17 cellular contexts compared by ENCODE assay signal in the genomic region with DNA sequence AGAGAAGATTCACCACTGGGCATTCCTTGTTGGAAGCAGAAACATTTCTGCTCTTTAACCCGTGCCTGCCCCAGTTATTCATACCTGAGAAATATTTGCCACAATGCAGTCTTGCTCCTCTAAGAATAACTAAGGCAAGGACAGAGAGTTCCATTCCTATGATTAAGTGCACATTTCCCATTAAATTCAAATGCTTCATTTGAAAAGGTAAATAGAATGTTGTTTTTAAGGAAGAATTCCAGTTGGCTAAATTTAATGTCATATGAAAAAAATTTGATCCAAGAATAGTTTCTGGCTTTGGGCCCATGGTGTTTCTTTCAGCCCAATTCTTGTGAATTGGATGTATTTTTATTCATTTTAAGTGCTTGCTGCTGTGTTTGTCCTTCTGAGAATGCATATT.
DNase-seq lines count a peak whose midpoint lies in the region; ATAC-seq and TF ChIP-seq lines count a peak whose summit lies in the region.
"Had no signal": no experiment of that assay in that cellular context is flagged by ENCODE, and none has a peak within 500 bp of the region (broad histone marks: within the 10 kb centered on the region; RNA-seq: fewer than 3 reads in every experiment).

No MANE protein-coding gene starts in this region.

- H3K36me3 ChIP-seq in mesenchymal stem cell (ENCODE audit: control insufficient read depth in 1 of 2, insufficient read depth in 2 of 2, low read depth in 1 of 2, low read length in 2 of 2) (no peaks in the 10 kb centered on the region), aorta (ENCODE audit: control insufficient read depth in 1 of 2, insufficient read depth in 2 of 2, low read length in 1 of 2) (peaks cover 0 to 1% of the 10 kb centered on the region in 2 donors), Caco-2 (ENCODE audit: control insufficient read depth, insufficient read depth, low read length) (no peaks in the 10 kb centered on the region)
- H3K36me3 ChIP-seq: colonic mucosa, right atrium auricular region had no signal

- no peak overlapping the region for H3K27ac Mint-ChIP-seq in Caco-2 (ENCODE audit: unreplicated experiment)
- H3K27ac Mint-ChIP-seq: activated naive CD4-positive, alpha-beta T cell treated with anti-CD3 and anti-CD28 coated beads for 36 hours; naive B cell; stimulated activated naive CD8-positive, alpha-beta T cell treated with anti-CD3 and anti-CD28 coated beads, Interleukin-15, Interleukin-2, amounts not matched to agents 100 ng/mL and 50 ng/mL, for 24 hours had no signal

- DNase-seq in M059J (ENCODE audit: low read depth): peak; percentile 83
- peak; percentile 54 to 68 for DNase-seq in cardiac fibroblast (ENCODE audit: low read depth in 2 of 2)
- DNase-seq in mesenchymal stem cell: no peak
- DNase-seq in aorta: no peak
- no peak for DNase-seq in hepatic stellate cell (ENCODE audit: low spot score)
- DNase-seq in mesenteric fat pad (ENCODE audit: low spot score): no peak
- no peak for DNase-seq in Caco-2
- DNase-seq: activated naive CD4-positive, alpha-beta T cell treated with anti-CD3 and anti-CD28 coated beads for 36 hours; CD8-positive, alpha-beta memory T cell; colonic mucosa; KG1; naive B cell; NCI-H1930; NCI-H748 treated with DMSO at 0.1 percent for 48 hours; SHP77 had no signal

- H3K14ac ChIP-seq in mesenchymal stem cell (ENCODE audit: low read length in 2 of 2): no peak overlapping the region

- H2BK15ac ChIP-seq in mesenchymal stem cell (ENCODE audit: low read depth, poor library complexity, severe bottlenecking): no peak overlapping the region

- H3K4me1 ChIP-seq in mesenchymal stem cell (ENCODE audit: control insufficient read depth, insufficient read depth, low read depth, low read length): no peaks in the 10 kb centered on the region
- H3K4me1 ChIP-seq in aorta (ENCODE audit: control insufficient read depth in 1 of 2, insufficient read depth in 2 of 2, low read length in 2 of 2): peaks cover 3 to 16% of the 10 kb centered on the region in 2 donors
- H3K4me1 ChIP-seq in Caco-2: no peaks in the 10 kb centered on the region
- H3K4me1 ChIP-seq: colonic mucosa had no signal

- no peak overlapping the region for H2AK5ac ChIP-seq in mesenchymal stem cell (ENCODE audit: low read length, severe bottlenecking)

- no peak overlapping the region for H3K9ac ChIP-seq in mesenchymal stem cell (ENCODE audit: low read length)

- CTCF ChIA-PET in Caco-2 (lab: Charles Lee): no interaction called here

- H2AFZ ChIP-seq in mesenchymal stem cell (ENCODE audit: low read depth, low read length): no peak overlapping the region

- H3K4me3 ChIP-seq in cardiac fibroblast (replicated peaks in 1 of 2; ENCODE audit: low read depth in 2 of 2, low read length in 2 of 2) (no peak overlapping the region), mesenchymal stem cell (ENCODE audit: insufficient read depth in 1 of 2, low read depth in 1 of 2, low read length in 2 of 2) (no peak overlapping the region), aorta (ENCODE audit: low read length in 2 of 2) (no peak overlapping the region), Caco-2 (ENCODE audit: low read depth, low read length) (no peak overlapping the region)
- H3K4me3 ChIP-seq: colonic mucosa, right atrium auricular region had no signal

- no peak overlapping the region for H4K8ac ChIP-seq in mesenchymal stem cell (ENCODE audit: low read length)

- no peaks in the 10 kb centered on the region for H3K79me1 ChIP-seq in mesenchymal stem cell (replicated peaks; ENCODE audit: low read length, poor library complexity, severe bottlenecking)

- no peak overlapping the region for H2BK120ac ChIP-seq in mesenchymal stem cell (ENCODE audit: low read depth, low read length)

- H4K91ac ChIP-seq in mesenchymal stem cell (ENCODE audit: low read length): no peak overlapping the region

- intact Hi-C loops in aorta (cut with DNase I): loop anchor here in 1 of 2 donors (5.0 kb wide), 1 partner anchor 41 kb away; no protein-coding TSS in a partner anchor
- intact Hi-C loops in Caco-2 (cut with micrococcal nuclease; ENCODE audit: unreplicated experiment): no loop called here

- H3K9me3 ChIP-seq in mesenchymal stem cell (ENCODE audit: control insufficient read depth, low read length): peaks cover 6% of the 10 kb centered on the region
- H3K9me3 ChIP-seq in aorta (ENCODE audit: control insufficient read depth, low read length): no peaks in the 10 kb centered on the region
- H3K9me3 ChIP-seq in Caco-2: no peaks in the 10 kb centered on the region
- H3K9me3 ChIP-seq: colonic mucosa had no signal

- BruUV-seq in Caco-2 (replicated peaks; lab: Mats Ljungman, UMichigan): no TSS peak

- H3K27ac ChIP-seq in mesenchymal stem cell (ENCODE audit: low read length, poor library complexity, severe bottlenecking): peak overlapping the region; percentile 35
- peak overlapping the region in 1 of 2 donors; percentile 67 for H3K27ac ChIP-seq in aorta (ENCODE audit: low read depth in 1 of 2, low read length in 2 of 2)
- H3K27ac ChIP-seq: colonic mucosa had no signal

- H3K4me3 Mint-ChIP-seq in Caco-2 (ENCODE audit: unreplicated experiment): no peak overlapping the region
- H3K4me3 Mint-ChIP-seq: activated naive CD4-positive, alpha-beta T cell treated with anti-CD3 and anti-CD28 coated beads for 36 hours; CD8-positive, alpha-beta memory T cell; naive B cell; stimulated activated naive CD8-positive, alpha-beta T cell treated with anti-CD3 and anti-CD28 coated beads, Interleukin-15, Interleukin-2, amounts not matched to agents 100 ng/mL and 50 ng/mL, for 24 hours had no signal

- H2BK12ac ChIP-seq in mesenchymal stem cell (ENCODE audit: low read length in 2 of 2): no peak overlapping the region

- H3K4me1 Mint-ChIP-seq in Caco-2 (ENCODE audit: low read depth, unreplicated experiment): no peaks in the 10 kb centered on the region
- H3K4me1 Mint-ChIP-seq: CD8-positive, alpha-beta memory T cell had no signal

- POLR2A ChIA-PET in Caco-2 (lab: Charles Lee): no interaction called here

- H3K27me3 ChIP-seq in mesenchymal stem cell (ENCODE audit: control insufficient read depth in 1 of 2, insufficient read depth in 1 of 2, low read length in 2 of 2) (no peaks in the 10 kb centered on the region), aorta (ENCODE audit: control insufficient read depth in 1 of 2, insufficient read depth in 2 of 2, low read length in 1 of 2) (no peaks in the 10 kb centered on the region), Caco-2 (replicated peaks; ENCODE audit: control insufficient read depth, insufficient read depth, low read length) (no peaks in the 10 kb centered on the region)
- H3K27me3 ChIP-seq: colonic mucosa, right atrium auricular region had no signal

- no peaks in the 10 kb centered on the region for H3K36me3 Mint-ChIP-seq in Caco-2 (ENCODE audit: insufficient read depth, unreplicated experiment)

- no peaks in the 10 kb centered on the region for H3K9me3 Mint-ChIP-seq in Caco-2 (ENCODE audit: unreplicated experiment)

- no peak overlapping the region for H3K4ac ChIP-seq in mesenchymal stem cell (ENCODE audit: low read depth in 1 of 2, low read length in 2 of 2)

- 90% methylated on average over 1 of the region's 1 CpG for WGBS in mesenchymal stem cell
- WGBS in aorta, 2 donors: 3 to 10% methylated on average over 1 of the region's 1 CpG

- H3K23ac ChIP-seq in mesenchymal stem cell (ENCODE audit: low read length in 2 of 2): no peak overlapping the region

- TF ChIP-seq CTCF in cardiac fibroblast (IDR thresholded peaks at IDR 0.05; ENCODE audit: low read depth, low read length): no peak
- TF ChIP-seq CTCF in Caco-2 (IDR thresholded peaks at IDR 0.05; ENCODE audit: insufficient read depth in 1 of 2, low read depth in 1 of 2, low read length in 1 of 2, severe bottlenecking in 1 of 2, unreplicated experiment in 1 of 2): no peak

- H2BK5ac ChIP-seq in mesenchymal stem cell (ENCODE audit: low read depth, low read length, poor library complexity, severe bottlenecking): no peak overlapping the region

- peak; percentile 33 for ATAC-seq in aorta (ENCODE audit: low FRiP score)

- H3K27me3 Mint-ChIP-seq in Caco-2 (ENCODE audit: insufficient read depth, unreplicated experiment): no peaks in the 10 kb centered on the region
- H3K27me3 Mint-ChIP-seq: CD8-positive, alpha-beta memory T cell; naive B cell; stimulated activated naive CD8-positive, alpha-beta T cell treated with anti-CD3 and anti-CD28 coated beads, Interleukin-15, Interleukin-2, amounts not matched to agents 100 ng/mL and 50 ng/mL, for 24 hours had no signal

- H3K18ac ChIP-seq in mesenchymal stem cell (ENCODE audit: low read depth in 1 of 2, low read length in 2 of 2): no peak overlapping the region

- H3K4me2 ChIP-seq in mesenchymal stem cell (ENCODE audit: low read length, poor library complexity, severe bottlenecking): no peak overlapping the region

Comparison
In these comparisons a context has a peak if more than half of its experiments do, and no peak if none do; other contexts are left out.
1. DNase-seq: peak in M059J (single experiment) and cardiac fibroblast (2 of 2); none in mesenchymal stem cell (single experiment), aorta (0 of 2), hepatic stellate cell (single experiment), mesenteric fat pad (single experiment) and Caco-2 (0 of 2).